Comparison of ENCODE assay signal across 1 cellular context in the genomic region with DNA sequence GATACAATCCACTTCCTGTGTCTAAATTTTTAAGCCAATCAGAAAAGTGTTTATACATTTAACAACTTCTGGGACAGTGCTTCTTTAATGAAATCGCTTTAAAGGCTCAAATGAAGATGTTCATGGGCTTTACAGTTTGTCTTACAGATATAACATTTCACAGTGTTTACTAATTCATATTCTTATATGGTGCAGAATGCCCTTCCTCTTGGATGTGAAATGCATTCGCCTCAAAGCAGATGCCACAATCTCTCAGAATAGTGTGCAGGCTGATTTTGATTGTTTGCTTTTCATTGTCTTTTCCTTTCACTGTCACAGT.
TF ChIP-seq lines count a peak whose summit lies in the region.

No MANE protein-coding gene starts in this region.

TF ChIP-seq in IMR-90, 13 proteins besides CTCF, POLR2A, EP300 and RAD21 (continued from another document):
- TF ChIP-seq, protein P1, sequence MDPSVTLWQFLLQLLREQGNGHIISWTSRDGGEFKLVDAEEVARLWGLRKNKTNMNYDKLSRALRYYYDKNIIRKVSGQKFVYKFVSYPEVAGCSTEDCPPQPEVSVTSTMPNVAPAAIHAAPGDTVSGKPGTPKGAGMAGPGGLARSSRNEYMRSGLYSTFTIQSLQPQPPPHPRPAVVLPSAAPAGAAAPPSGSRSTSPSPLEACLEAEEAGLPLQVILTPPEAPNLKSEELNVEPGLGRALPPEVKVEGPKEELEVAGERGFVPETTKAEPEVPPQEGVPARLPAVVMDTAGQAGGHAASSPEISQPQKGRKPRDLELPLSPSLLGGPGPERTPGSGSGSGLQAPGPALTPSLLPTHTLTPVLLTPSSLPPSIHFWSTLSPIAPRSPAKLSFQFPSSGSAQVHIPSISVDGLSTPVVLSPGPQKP (IDR thresholded peaks at IDR 0.05; ENCODE audit: borderline replicate concordance, low read depth, low read length) = no peak
- TF ChIP-seq BHLHE40 (IDR thresholded peaks at IDR 0.05; ENCODE audit: low read depth, low read length) = no peak
